In the genomic region with DNA sequence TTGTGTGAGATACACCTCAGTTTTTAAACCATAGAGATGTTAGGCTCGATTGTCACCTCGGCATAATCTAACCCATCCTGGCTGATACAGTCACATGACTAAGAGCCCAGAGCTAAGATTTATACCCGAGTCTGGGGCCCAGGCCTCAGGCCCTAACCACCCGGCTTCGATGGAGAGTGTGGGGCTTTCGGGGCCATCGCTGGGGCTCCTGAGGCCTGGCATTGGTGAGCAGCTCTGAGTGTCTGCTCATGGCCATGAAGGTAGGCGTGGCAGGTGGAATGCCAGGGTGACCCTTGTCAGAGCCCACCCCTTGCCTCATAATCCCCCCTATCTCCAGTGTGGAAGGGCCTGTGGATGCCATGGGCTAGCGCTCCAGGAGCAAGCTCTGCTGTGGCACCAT, we compare ENCODE assay signal across 19 cellular contexts.
"Had no signal": no experiment of that assay in that cellular context is flagged by ENCODE, and none has a peak within 500 bp of the region (broad histone marks: within the 10 kb centered on the region; RNA-seq: fewer than 3 reads in every experiment).

No MANE protein-coding gene starts in this region.

- DNase-seq: activated CD4-positive, alpha-beta T cell treated with anti-CD3 and anti-CD28 coated beads for 48 hours; activated CD4-positive, alpha-beta T cell treated with anti-CD3 and anti-CD28 coated beads, Interleukin-2, amount 50 U/mL, for 4 hours; activated CD4-positive, CD25-positive, alpha-beta regulatory T cell treated with anti-CD3 and anti-CD28 coated beads, Interleukin-2, amount 50 U/mL, for 72 hours; activated CD8-positive, alpha-beta T cell treated with anti-CD3 and anti-CD28 coated beads, Interleukin-2, amount 10 ng/mL, durations not matched to agents 7 days and 5 days; activated effector memory CD4-positive, alpha-beta T cell treated with Interleukin-2 at 50 U/mL for 16 hours; activated naive CD4-positive, alpha-beta T cell treated with Interleukin-2 at 50 U/mL for 16 hours; activated T-cell treated with anti-CD3 and anti-CD28 coated beads, Interleukin-2, amount 50 U/mL, for 24 hours; IMR-90; KG1; NCI-H1048; NCI-H146; NCI-H187 treated with DMSO at 0.1 percent for 48 hours; NCI-H2081 treated with DMSO at 0.1 percent for 48 hours; NCI-H446; NCI-H524; PC-3; SHP77 treated with DMSO at 0.1 percent for 48 hours had no signal

- FAIRE-seq: RCC 7860 had no signal

- ATAC-seq: activated CD8-positive, alpha-beta T cell treated with anti-CD3 and anti-CD28 coated beads, Interleukin-2, amount 10 ng/mL, durations not matched to agents 7 days and 5 days; PC-3; WTC11 had no signal
